16 cellular contexts compared by ENCODE assay signal in the genomic region with DNA sequence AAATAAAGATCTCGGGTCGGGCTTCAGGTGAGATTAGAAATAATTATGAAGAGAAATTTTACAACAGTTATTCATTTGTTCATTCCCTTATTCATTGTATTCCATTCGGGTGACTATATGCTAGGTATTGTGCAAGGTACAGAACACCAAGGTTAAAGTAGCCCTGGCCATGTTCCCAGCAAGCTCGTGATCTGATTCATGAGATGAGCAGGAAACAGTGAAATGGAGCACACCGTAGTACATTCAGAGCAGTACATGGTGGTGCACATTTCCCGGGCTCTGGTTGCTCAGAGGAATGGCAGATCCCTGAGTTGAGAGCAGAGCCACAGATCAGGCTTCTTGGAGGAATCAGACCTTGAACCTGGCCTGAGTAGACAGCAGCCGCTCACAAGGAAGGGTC.
A peak's percentile ranks its signal among the peaks of the same experiment; 100 is the strongest.
DNase-seq lines count a peak whose midpoint lies in the region; TF ChIP-seq lines count a peak whose summit lies in the region.
"Had no signal": no experiment of that assay in that cellular context is flagged by ENCODE, and none has a peak within 500 bp of the region (broad histone marks: within the 10 kb centered on the region; RNA-seq: fewer than 3 reads in every experiment).

No MANE protein-coding gene starts in this region.

- TF ChIP-seq CTCF in HFFc6 (IDR thresholded peaks at IDR 0.05) (no peak), foreskin fibroblast (IDR thresholded peaks at IDR 0.05; ENCODE audit: low read depth, low read length) (no peak), retinal pigment epithelial cell (conservative IDR thresholded peaks at IDR 0.05; ENCODE audit: low read depth, low read length) (no peak), CD14-positive monocyte (IDR thresholded peaks at IDR 0.05) (no peak)

- DNase-seq in HFFc6 (peak; percentile 11), amniotic epithelial cell (ENCODE audit: low read depth) (peak; percentile 66), foreskin fibroblast (peak; percentile 2 to 54), retinal pigment epithelial cell (ENCODE audit: low read depth) (peak; percentile 35), CD14-positive monocyte (ENCODE audit: low spot score) (no peak), T-helper 9 cell (no peak), cerebellar nuclear complex (lab: John Stamatoyannopoulos, UW) (no peak), pons (ENCODE audit: low spot score) (no peak)
- DNase-seq: kidney glomerular epithelial cell, MV-4-11, NCI-H748 treated with DMSO at 0.1 percent for 48 hours, Peyer's patch had no signal

- H3K27ac Mint-ChIP-seq in HFFc6 (no peak overlapping the region), CD14-positive monocyte (no peak overlapping the region)

- H3K4me3 ChIP-seq in foreskin fibroblast (ENCODE audit: low read depth in 1 of 2, low read length in 2 of 2) (no peak overlapping the region), retinal pigment epithelial cell (ENCODE audit: low read length) (no peak overlapping the region)
- H3K4me3 ChIP-seq: BLaER1 treated with 17β-estradiol and CSF1 and Interleukin-3, amounts not matched to agents 10 nM and 100 nM; HAP-1; Peyer's patch; skin epidermis; thoracic aorta had no signal

- H3K27me3 Mint-ChIP-seq in HFFc6 (ENCODE audit: insufficient read depth), result no peaks in the 10 kb centered on the region
- H3K27me3 Mint-ChIP-seq in CD14-positive monocyte (ENCODE audit: low read depth in 3 of 3), result peaks cover 0 to 2% (median 2%) of the 10 kb centered on the region in 3 donors

- no peaks in the 10 kb centered on the region for H3K36me3 Mint-ChIP-seq in HFFc6 (ENCODE audit: low read depth)
- no peaks in the 10 kb centered on the region for H3K36me3 Mint-ChIP-seq in CD14-positive monocyte

- H3K9me3 Mint-ChIP-seq in HFFc6, result no peaks in the 10 kb centered on the region
- H3K9me3 Mint-ChIP-seq in CD14-positive monocyte, result peaks cover 0 to 5% (median 0%) of the 10 kb centered on the region in 7 donors

- H3K4me3 Mint-ChIP-seq in HFFc6 (no peak overlapping the region), CD14-positive monocyte (no peak overlapping the region)

- intact Hi-C loops in CD14-positive monocyte (cut with micrococcal nuclease), result no loop called here

- H3K4me1 Mint-ChIP-seq in HFFc6 (ENCODE audit: low read depth) (no peaks in the 10 kb centered on the region), CD14-positive monocyte (no peaks in the 10 kb centered on the region)

Comparison
In these comparisons a context has a peak if more than half of its experiments do, and no peak if none do; other contexts are left out.
1. DNase-seq: peak in HFFc6 (single experiment), amniotic epithelial cell (single experiment), foreskin fibroblast (2 of 2) and retinal pigment epithelial cell (single experiment); none in CD14-positive monocyte (single experiment), T-helper 9 cell (single experiment), cerebellar nuclear complex (0 of 2) and pons (single experiment).